1 cellular context compared by ENCODE assay signal in genomic region chr22:29342177-29342576, GRCh38.
TF ChIP-seq lines count a peak whose summit lies in the region.

No MANE protein-coding gene starts in this region.

TF ChIP-seq in IMR-90, 13 proteins besides CTCF, POLR2A, EP300 and RAD21:
- no peak for TF ChIP-seq ELK1 (IDR thresholded peaks at IDR 0.05; ENCODE audit: borderline replicate concordance, low read depth, low read length)
- TF ChIP-seq FOS (IDR thresholded peaks at IDR 0.05; ENCODE audit: low read depth, low read length): no peak
- TF ChIP-seq RFX5 (IDR thresholded peaks at IDR 0.05; ENCODE audit: low read depth, low read length): no peak
- TF ChIP-seq MXI1 (IDR thresholded peaks at IDR 0.05; ENCODE audit: borderline replicate concordance, low read depth, low read length): no peak
